2 cellular contexts compared by ENCODE assay signal in genomic region chr3:100419406-100419805, GRCh38.
TF ChIP-seq lines count a peak whose summit lies in the region.

No MANE protein-coding gene starts in this region.

TF ChIP-seq in A549, 52 proteins besides CTCF, POLR2A, EP300 and RAD21 (continued from another document):
- no peak for TF ChIP-seq MAFK (IDR thresholded peaks at IDR 0.05; ENCODE audit: partially characterized antibody)
- TF ChIP-seq NPAS2 (CRISPR knock-in tag; IDR thresholded peaks at IDR 0.05; ENCODE audit: borderline replicate concordance) = no peak
- TF ChIP-seq RARB (CRISPR knock-in tag; IDR thresholded peaks at IDR 0.05) = no peak
- TF ChIP-seq HOXB5 (CRISPR knock-in tag; IDR thresholded peaks at IDR 0.05) = no peak
- TF ChIP-seq USF2 (IDR thresholded peaks at IDR 0.05) = no peak

TF ChIP-seq in K562, 482 proteins besides CTCF, POLR2A, EP300 and RAD21 (continued from another document):
- TF ChIP-seq FUS (optimal IDR thresholded peaks at IDR 0.05; ENCODE audit: low read depth, low read length) = no peak
